In genomic region chr17:65438708-65439294, GRCh38 we compare ENCODE assay signal across 16 cellular contexts.
A peak's percentile ranks its signal among the peaks of the same experiment; 100 is the strongest.
DNase-seq lines count a peak whose midpoint lies in the region; ATAC-seq, FAIRE-seq and TF ChIP-seq lines count a peak whose summit lies in the region.
"Had no signal": no experiment of that assay in that cellular context is flagged by ENCODE, and none has a peak within 500 bp of the region (broad histone marks: within the 10 kb centered on the region; RNA-seq: fewer than 3 reads in every experiment).

No MANE protein-coding gene starts in this region.

- RAD21 ChIA-PET in GM12878 (lab: Charles Lee; ENCODE audit: unreplicated experiment): no interaction called here

- no peaks in the 10 kb centered on the region for H3K36me3 ChIP-seq in IMR-90 (ENCODE audit: control insufficient read depth, insufficient read depth, low read length)
- H3K36me3 ChIP-seq in GM12878 (ENCODE audit: control insufficient read depth in 2 of 2, insufficient read depth in 2 of 2, low read length in 1 of 2): no peaks in the 10 kb centered on the region
- no peaks in the 10 kb centered on the region for H3K36me3 ChIP-seq in mesendoderm (ENCODE audit: control insufficient read depth, insufficient read depth, low read length)
- H3K36me3 ChIP-seq: left ventricle myocardium inferior had no signal

- H3K18ac ChIP-seq in IMR-90 (ENCODE audit: low read depth, low read length): no peak overlapping the region
- H3K18ac ChIP-seq in mesendoderm (ENCODE audit: low read length): no peak overlapping the region

- TF ChIP-seq EP300 in GM12878 (IDR thresholded peaks at IDR 0.05; ENCODE audit: borderline replicate concordance in 1 of 2, control insufficient read depth in 1 of 2, low read depth in 2 of 2, low read length in 2 of 2): no peak

- no peak overlapping the region for H3K23ac ChIP-seq in IMR-90 (ENCODE audit: low read depth, low read length)
- no peak overlapping the region for H3K23ac ChIP-seq in mesendoderm (ENCODE audit: low read length)

- H4K91ac ChIP-seq in IMR-90 (ENCODE audit: insufficient read depth, low read depth, low read length): no peak overlapping the region

- WGBS in IMR-90 (ENCODE audit: extremely low coverage in 2 of 2, insufficient read length in 1 of 2), 2 experiments: no CpG with 5 or more reads among the region's 7 CpGs
- WGBS in GM12878 (ENCODE audit: insufficient coverage, insufficient replicate concordance, low lambda C conversion rate, missing lambda C conversion rate): 33% methylated on average over 6 of the region's 7 CpGs
- no CpG with 5 or more reads among the region's 7 CpGs for WGBS in mesendoderm (ENCODE audit: extremely low coverage, insufficient coverage, low lambda C conversion rate)

- H3K9ac ChIP-seq in IMR-90 (ENCODE audit: low read depth, low read length) (no peak overlapping the region), GM12878 (ENCODE audit: control insufficient read depth, insufficient read depth, low read length) (no peak overlapping the region), mesendoderm (ENCODE audit: low read length) (no peak overlapping the region)

- H3K56ac ChIP-seq in IMR-90 (ENCODE audit: extremely low read depth, insufficient read depth, low read length) (no peak overlapping the region), mesendoderm (ENCODE audit: low read length) (no peak overlapping the region)

- H3K27me3 ChIP-seq in IMR-90 (ENCODE audit: control insufficient read depth, insufficient read depth, low read length) (peaks cover 17% of the 10 kb centered on the region), GM12878 (replicated peaks in 1 of 2; ENCODE audit: control insufficient read depth in 2 of 2, insufficient read depth in 2 of 2, low read length in 1 of 2) (peaks cover 0 to 2% of the 10 kb centered on the region in 2 experiments; a peak in 1 of 4 replicates), mesendoderm (ENCODE audit: insufficient read depth, low read length, poor library complexity) (no peaks in the 10 kb centered on the region)

- no peak overlapping the region for H3K4me3 Mint-ChIP-seq in activated T-helper 1 cell treated with anti-CD3 and anti-CD28 coated beads, Interleukin-12 subunit alpha, Interleukin-12 subunit beta, Interleukin-2, Interleukin-4 antibody, amounts not matched to agents 30 ng/mL and 10 ng/mL and 1 ng/mL, durations not matched to agents 14 hours and 24 hours and 36 hours
- H3K4me3 Mint-ChIP-seq: activated naive CD8-positive, alpha-beta T cell treated with anti-CD3 and anti-CD28 coated beads, Interleukin-2, amount 10 ng/mL, durations not matched to agents 7 days and 5 days; activated T-cell treated with anti-CD3 and anti-CD28 coated beads, Interleukin-2, amount 50 U/mL, for 4 hours; B cell had no signal

- no peak overlapping the region for H2AFZ ChIP-seq in IMR-90 (replicated peaks; ENCODE audit: low read length, poor library complexity)
- no peak overlapping the region for H2AFZ ChIP-seq in GM12878 (ENCODE audit: control insufficient read depth, low read depth, low read length)

- H3K4me2 ChIP-seq in IMR-90 (ENCODE audit: low read depth, low read length) (no peak overlapping the region), GM12878 (ENCODE audit: control insufficient read depth, insufficient read depth) (no peak overlapping the region), mesendoderm (ENCODE audit: low read length) (no peak overlapping the region)

- H2BK5ac ChIP-seq in IMR-90 (ENCODE audit: low read depth, low read length, poor library complexity, severe bottlenecking): no peak overlapping the region
- no peak overlapping the region for H2BK5ac ChIP-seq in mesendoderm (ENCODE audit: low read length)

- H3K9me1 ChIP-seq in IMR-90 (ENCODE audit: insufficient read depth, low read length): no peaks in the 10 kb centered on the region

- H4K8ac ChIP-seq in IMR-90 (ENCODE audit: low read depth in 2 of 2, low read length in 2 of 2) (no peak overlapping the region), mesendoderm (ENCODE audit: low read depth, low read length) (no peak overlapping the region)

- dilution Hi-C loops in IMR-90 (cut with HindIII; ENCODE audit: low sequenced_read_pairs, unreplicated experiment): no loop called here

- H4K5ac ChIP-seq in IMR-90 (ENCODE audit: low read depth, low read length) (no peak overlapping the region), mesendoderm (ENCODE audit: low read length) (no peak overlapping the region)

- H3K79me2 ChIP-seq in GM12878 (ENCODE audit: control insufficient read depth, insufficient read depth, low read length) (no peaks in the 10 kb centered on the region), mesendoderm (ENCODE audit: control insufficient read depth, insufficient read depth, low read length) (no peaks in the 10 kb centered on the region)

- H2BK20ac ChIP-seq in IMR-90 (ENCODE audit: low read depth, low read length): no peak overlapping the region

- no peak for TF ChIP-seq POLR2A in IMR-90 (IDR thresholded peaks at IDR 0.05; ENCODE audit: low read depth, low read length)
- no peak for TF ChIP-seq POLR2A in GM12878 (IDR thresholded peaks at IDR 0.05; ENCODE audit: low read depth, low read length)

- CTCF ChIA-PET in IMR-90 (lab: Yijun Ruan, JAX) (interaction anchor here (0.6 kb wide), 1 partner anchor 78 kb away, joined by 3 read pairs; no protein-coding TSS in a partner anchor), GM12878 (lab: Yijun Ruan, JAX) (no interaction called here)

- no peak overlapping the region for H2AK5ac ChIP-seq in IMR-90 (ENCODE audit: low read depth, low read length)
- H2AK5ac ChIP-seq in mesendoderm (ENCODE audit: low read length): no peak overlapping the region

- DNase-seq in Ammon's horn (ENCODE audit: low spot score) (peak; percentile 8), IMR-90 (peak; percentile 22), GM12878 (ENCODE audit: low read depth, low spot score) (no peak), mesendoderm (peak; percentile 70), posterior cingulate gyrus (no peak)
- no peak for DNase-seq in activated T-helper 1 cell treated with anti-CD3 and anti-CD28 coated beads, Interleukin-12 subunit alpha, Interleukin-12 subunit beta, Interleukin-2, Interleukin-4 antibody, amounts not matched to agents 30 ng/mL and 10 ng/mL and 1 ng/mL, durations not matched to agents 14 hours and 24 hours and 36 hours (ENCODE audit: low spot score)
- DNase-seq: activated naive CD8-positive, alpha-beta T cell treated with anti-CD3 and anti-CD28 coated beads, Interleukin-2, amount 10 ng/mL, durations not matched to agents 7 days and 5 days; activated T-cell treated with anti-CD3 and anti-CD28 coated beads, Interleukin-2, amount 50 U/mL, for 4 hours; central memory CD4-positive, alpha-beta T cell; effector CD8-positive, alpha-beta T cell; left ventricle myocardium inferior; NCI-H1092; NCI-H226 had no signal

- peaks cover 7% of the 10 kb centered on the region for H3K27me3 Mint-ChIP-seq in activated T-helper 1 cell treated with anti-CD3 and anti-CD28 coated beads, Interleukin-12 subunit alpha, Interleukin-12 subunit beta, Interleukin-2, Interleukin-4 antibody, amounts not matched to agents 30 ng/mL and 10 ng/mL and 1 ng/mL, durations not matched to agents 14 hours and 24 hours and 36 hours (ENCODE audit: insufficient read depth)

- H3K79me1 ChIP-seq in IMR-90 (ENCODE audit: low read depth in 1 of 2, low read length in 2 of 2): no peaks in the 10 kb centered on the region
- no peaks in the 10 kb centered on the region for H3K79me1 ChIP-seq in mesendoderm (ENCODE audit: low read length)

- H4K20me1 ChIP-seq in IMR-90 (ENCODE audit: insufficient read depth, low read length) (no peaks in the 10 kb centered on the region), GM12878 (ENCODE audit: control insufficient read depth, insufficient read depth) (no peaks in the 10 kb centered on the region)

- H3K27ac ChIP-seq in IMR-90 (ENCODE audit: insufficient read depth, low read length) (no peak overlapping the region), GM12878 (ENCODE audit: control insufficient read depth, insufficient read depth) (no peak overlapping the region), mesendoderm (ENCODE audit: low read depth, low read length) (no peak overlapping the region)
- H3K27ac ChIP-seq: left ventricle myocardium inferior had no signal

- H3K27ac Mint-ChIP-seq in activated T-helper 1 cell treated with anti-CD3 and anti-CD28 coated beads, Interleukin-12 subunit alpha, Interleukin-12 subunit beta, Interleukin-2, Interleukin-4 antibody, amounts not matched to agents 30 ng/mL and 10 ng/mL and 1 ng/mL, durations not matched to agents 14 hours and 24 hours and 36 hours: no peak overlapping the region
- H3K27ac Mint-ChIP-seq: activated naive CD8-positive, alpha-beta T cell treated with anti-CD3 and anti-CD28 coated beads, Interleukin-2, amount 10 ng/mL, durations not matched to agents 7 days and 5 days; B cell had no signal

- no peaks in the 10 kb centered on the region for H3K9me3 ChIP-seq in IMR-90 (ENCODE audit: control insufficient read depth, insufficient read depth, low read length)
- H3K9me3 ChIP-seq in GM12878 (replicated peaks; ENCODE audit: control insufficient read depth, insufficient read depth, low read length): no peaks in the 10 kb centered on the region
- H3K9me3 ChIP-seq: left ventricle myocardium inferior had no signal

- no peak overlapping the region for H3K14ac ChIP-seq in IMR-90 (replicated peaks; ENCODE audit: low read depth, low read length)

- BruUV-seq in IMR-90 (replicated peaks; lab: Mats Ljungman, UMichigan) (no TSS peak), GM12878 (replicated peaks; lab: Mats Ljungman, UMichigan) (no TSS peak)

- intact Hi-C loops in IMR-90 (cut with micrococcal nuclease): no loop called here
- intact Hi-C loops in GM12878 (cut with micrococcal nuclease; ENCODE audit: unreplicated experiment): no loop called here
- intact Hi-C loops in activated T-helper 1 cell treated with anti-CD3 and anti-CD28 coated beads, Interleukin-12 subunit alpha, Interleukin-12 subunit beta, Interleukin-2, Interleukin-4 antibody, amounts not matched to agents 30 ng/mL and 10 ng/mL and 1 ng/mL, durations not matched to agents 14 hours and 24 hours and 36 hours (cut with micrococcal nuclease): no loop called here
- intact Hi-C loops in posterior cingulate gyrus (cut with DNase I): no loop called here

- no peaks in the 10 kb centered on the region for H3K9me3 Mint-ChIP-seq in activated T-helper 1 cell treated with anti-CD3 and anti-CD28 coated beads, Interleukin-12 subunit alpha, Interleukin-12 subunit beta, Interleukin-2, Interleukin-4 antibody, amounts not matched to agents 30 ng/mL and 10 ng/mL and 1 ng/mL, durations not matched to agents 14 hours and 24 hours and 36 hours
- H3K9me3 Mint-ChIP-seq: activated naive CD8-positive, alpha-beta T cell treated with anti-CD3 and anti-CD28 coated beads, Interleukin-2, amount 10 ng/mL, durations not matched to agents 7 days and 5 days; activated T-cell treated with anti-CD3 and anti-CD28 coated beads, Interleukin-2, amount 50 U/mL, for 4 hours had no signal

- H2BK15ac ChIP-seq in IMR-90 (ENCODE audit: low read depth, low read length) (no peak overlapping the region), mesendoderm (replicated peaks; ENCODE audit: low read depth) (no peak overlapping the region)

- no peak for TF ChIP-seq RAD21 in IMR-90 (IDR thresholded peaks at IDR 0.05; ENCODE audit: low read length)
- TF ChIP-seq RAD21 in GM12878 (IDR thresholded peaks at IDR 0.05; ENCODE audit: insufficient read depth, low read depth, low read length): no peak

- no peak for FAIRE-seq in GM12878 (lab: Jason Lieb, UNC)

- H3K36me3 Mint-ChIP-seq in activated T-helper 1 cell treated with anti-CD3 and anti-CD28 coated beads, Interleukin-12 subunit alpha, Interleukin-12 subunit beta, Interleukin-2, Interleukin-4 antibody, amounts not matched to agents 30 ng/mL and 10 ng/mL and 1 ng/mL, durations not matched to agents 14 hours and 24 hours and 36 hours (ENCODE audit: low read depth): no peaks in the 10 kb centered on the region
- H3K36me3 Mint-ChIP-seq: activated naive CD8-positive, alpha-beta T cell treated with anti-CD3 and anti-CD28 coated beads, Interleukin-2, amount 10 ng/mL, durations not matched to agents 7 days and 5 days had no signal

- no peak overlapping the region for H2AK9ac ChIP-seq in IMR-90 (replicated peaks; ENCODE audit: low read depth, low read length, poor library complexity)

- in situ Hi-C loops in IMR-90 (cut with MboI; ENCODE audit: low sequenced_read_pairs) (no loop called here), GM12878 (cut with MboI) (no loop called here)

- POLR2A ChIA-PET in IMR-90 (lab: Charles Lee; ENCODE audit: unreplicated experiment): no interaction called here
- POLR2A ChIA-PET in GM12878 (lab: Charles Lee): no interaction called here

- no peak for ATAC-seq in IMR-90 (ENCODE audit: low read depth)
- ATAC-seq in GM12878: no peak
- ATAC-seq in HG02610 (IDR thresholded peaks at IDR 0.05; ENCODE audit: unreplicated experiment): no peak
- ATAC-seq in GM19351 (IDR thresholded peaks at IDR 0.05; ENCODE audit: unreplicated experiment): no peak
- ATAC-seq: activated T-cell treated with anti-CD3 and anti-CD28 coated beads, Interleukin-2, amount 50 U/mL, for 4 hours had no signal

- SMC1A ChIA-PET in GM12878 (lab: Charles Lee; ENCODE audit: uncharacterized antibody, unreplicated experiment): no interaction called here

- no peak for TF ChIP-seq CTCF in IMR-90 (conservative IDR thresholded peaks at IDR 0.05; ENCODE audit: low read depth, low read length)
- TF ChIP-seq CTCF in GM12878 (IDR thresholded peaks at IDR 0.05 in 2 of 3, conservative IDR thresholded peaks at IDR 0.05 in 1 of 3; ENCODE audit: control insufficient read depth in 2 of 3, extremely low read depth in 1 of 3, insufficient read depth in 1 of 3, low read depth in 3 of 3, low read length in 3 of 3): no peak

- H3K4ac ChIP-seq in IMR-90 (ENCODE audit: low read depth, low read length): no peak overlapping the region
- H3K4ac ChIP-seq in mesendoderm (ENCODE audit: low read depth, low read length): no peak overlapping the region

- no peak overlapping the region for H2BK120ac ChIP-seq in IMR-90 (ENCODE audit: low read depth, low read length)
- H2BK120ac ChIP-seq in mesendoderm (ENCODE audit: low read depth, low read length): no peak overlapping the region

- H3K4me1 Mint-ChIP-seq in activated T-helper 1 cell treated with anti-CD3 and anti-CD28 coated beads, Interleukin-12 subunit alpha, Interleukin-12 subunit beta, Interleukin-2, Interleukin-4 antibody, amounts not matched to agents 30 ng/mL and 10 ng/mL and 1 ng/mL, durations not matched to agents 14 hours and 24 hours and 36 hours (ENCODE audit: low read depth): no peaks in the 10 kb centered on the region
- H3K4me1 Mint-ChIP-seq: B cell had no signal

- H3K4me3 ChIP-seq in IMR-90 (ENCODE audit: insufficient read depth, low read depth, low read length) (no peak overlapping the region), GM12878 (no peak overlapping the region), mesendoderm (ENCODE audit: low read length) (no peak overlapping the region)
- H3K4me3 ChIP-seq: left ventricle myocardium inferior had no signal

- H3K4me1 ChIP-seq in IMR-90 (ENCODE audit: control insufficient read depth, insufficient read depth, low read length) (no peaks in the 10 kb centered on the region), GM12878 (ENCODE audit: control insufficient read depth, insufficient read depth, low read length) (no peaks in the 10 kb centered on the region), mesendoderm (ENCODE audit: control insufficient read depth, low read depth, low read length) (no peaks in the 10 kb centered on the region)
- H3K4me1 ChIP-seq: left ventricle myocardium inferior had no signal

Comparison
In these comparisons a context has a peak if more than half of its experiments do, and no peak if none do; other contexts are left out.
1. DNase-seq: peak in Ammon's horn (single experiment), IMR-90 (single experiment) and mesendoderm (single experiment); none in GM12878 (single experiment), activated T-helper 1 cell treated with anti-CD3 and anti-CD28 coated beads, Interleukin-12 subunit alpha, Interleukin-12 subunit beta, Interleukin-2, Interleukin-4 antibody, amounts not matched to agents 30 ng/mL and 10 ng/mL and 1 ng/mL, durations not matched to agents 14 hours and 24 hours and 36 hours (single experiment) and posterior cingulate gyrus (0 of 10).